ENCODE assay signal across 3 cellular contexts in genomic region chr4:121112530-121112929, GRCh38.
TF ChIP-seq lines count a peak whose summit lies in the region.

No MANE protein-coding gene starts in this region.

TF ChIP-seq in SK-N-SH, 30 proteins besides CTCF, POLR2A, EP300 and RAD21:
- TF ChIP-seq PBX3 (IDR thresholded peaks at IDR 0.05) (no peak), POLR2AphosphoS5 (IDR thresholded peaks at IDR 0.05; ENCODE audit: low read depth, low read length) (no peak), MXI1 (IDR thresholded peaks at IDR 0.05; ENCODE audit: low read depth, low read length) (no peak), ZBTB33 (IDR thresholded peaks at IDR 0.05; ENCODE audit: borderline replicate concordance, low read depth) (no peak)

TF ChIP-seq in SK-N-SH treated with all-trans-retinoic acid at 6 μM for 48 hours, 23 proteins besides CTCF, POLR2A, EP300 and RAD21 (continued from another document):
- TF ChIP-seq PATZ1 (CRISPR knock-in tag; IDR thresholded peaks at IDR 0.05; ENCODE audit: borderline replicate concordance) (no peak), GLIS3 (CRISPR knock-in tag; IDR thresholded peaks at IDR 0.05) (no peak), CREB5 (CRISPR knock-in tag; IDR thresholded peaks at IDR 0.05; ENCODE audit: low read depth) (no peak), BACH2 (CRISPR knock-in tag; IDR thresholded peaks at IDR 0.05; ENCODE audit: borderline replicate concordance) (no peak), ZFP30 (CRISPR knock-in tag; IDR thresholded peaks at IDR 0.05) (no peak), TSHZ2 (CRISPR knock-in tag; IDR thresholded peaks at IDR 0.05) (no peak)

TF ChIP-seq in endothelial cell of umbilical vein, 7 proteins besides CTCF, POLR2A, EP300 and RAD21 (continued from another document):
- TF ChIP-seq EZH2 (IDR thresholded peaks at IDR 0.05; ENCODE audit: borderline replicate concordance, low read depth, low read length, severe bottlenecking) = no peak
- TF ChIP-seq JUN (IDR thresholded peaks at IDR 0.05; ENCODE audit: borderline replicate concordance, insufficient read depth, insufficient read length, low read depth) = no peak
- no peak for TF ChIP-seq MAX (IDR thresholded peaks at IDR 0.05; ENCODE audit: insufficient read depth, insufficient read length)
- TF ChIP-seq POLR2AphosphoS5 (IDR thresholded peaks at IDR 0.05; ENCODE audit: insufficient read depth, low read depth, low read length) = no peak
- no peak for TF ChIP-seq FOS (IDR thresholded peaks at IDR 0.05; ENCODE audit: borderline replicate concordance, insufficient read depth, low read length)
- no peak for TF ChIP-seq MYC (IDR thresholded peaks at IDR 0.05; ENCODE audit: low read depth, low read length)
